In genomic region chr7:54956865-54957264, GRCh38 we compare ENCODE assay signal across 40 cellular contexts.
"Had no signal": no experiment of that assay in that cellular context is flagged by ENCODE, and none has a peak within 500 bp of the region (broad histone marks: within the 10 kb centered on the region; RNA-seq: fewer than 3 reads in every experiment).

No MANE protein-coding gene starts in this region.

- H3K36me3 ChIP-seq: adrenal gland, ascending aorta, brain microvascular endothelial cell, breast epithelium, cardiac muscle cell had no signal

- H3K27ac ChIP-seq: adrenal gland, ascending aorta, body of pancreas, brain microvascular endothelial cell, breast epithelium, cardiac muscle cell had no signal

- FAIRE-seq: astrocyte had no signal

- H3K9me3 ChIP-seq: adrenal gland, ascending aorta, body of pancreas, breast epithelium had no signal

- DNase-seq: activated effector memory CD4-positive, alpha-beta T cell treated with anti-CD3 and anti-CD28 coated beads, Interleukin-2, amount 50 U/mL, for 16 hours; activated effector memory CD4-positive, alpha-beta T cell treated with Interleukin-2 at 50 U/mL for 16 hours; activated gamma-delta T cell; activated gamma-delta T cell treated with Interleukin-2 at 50 U/mL for 16 hours; activated naive CD4-positive, alpha-beta T cell; activated naive CD4-positive, alpha-beta T cell treated with anti-CD3 and anti-CD28 coated beads for 36 hours; activated naive CD4-positive, alpha-beta T cell treated with anti-CD3 and anti-CD28 coated beads, Interleukin-2, amount 10 ng/mL, durations not matched to agents 7 days and 5 days; activated naive CD4-positive, alpha-beta T cell treated with anti-CD3 and anti-CD28 coated beads, Interleukin-2, amount 50 U/mL, for 16 hours; activated naive CD4-positive, alpha-beta T cell treated with Interleukin-2 at 50 U/mL for 16 hours; activated naive CD8-positive, alpha-beta T cell treated with anti-CD3 and anti-CD28 coated beads for 36 hours; activated naive CD8-positive, alpha-beta T cell treated with anti-CD3 and anti-CD28 coated beads, Interleukin-2, amount 10 ng/mL, durations not matched to agents 7 days and 5 days; activated naive CD8-positive, alpha-beta T cell treated with anti-CD3 and anti-CD28 coated beads, Interleukin-2, amount 50 U/mL, for 24 hours; activated T-cell treated with anti-CD3 and anti-CD28 coated beads for 4 hours; activated T-cell treated with anti-CD3 and anti-CD28 coated beads, Interleukin-2, amount 50 U/mL, for 1 hour; activated T-cell treated with anti-CD3 and anti-CD28 coated beads, Interleukin-2, amount 50 U/mL, for 24 hours; activated T-cell treated with anti-CD3 and anti-CD28 coated beads, Interleukin-2, amount 50 U/mL, for 4 hours; activated T-cell treated with anti-CD3 and anti-CD28 coated beads, Interleukin-2, amount 50 U/mL, for 48 hours; activated T-cell treated with anti-CD3 and anti-CD28 coated beads, Interleukin-2, amount 50 U/mL, for 72 hours; adrenal gland; amniotic stem cell; amygdala; anterior cingulate cortex; aorta; body of pancreas; brain microvascular endothelial cell; caudate nucleus; central memory CD4-positive, alpha-beta T cell; cerebellar nuclear complex had no signal

- H3K36me3 Mint-ChIP-seq: activated naive CD4-positive, alpha-beta T cell treated with anti-CD3 and anti-CD28 coated beads, Interleukin-2, amount 10 ng/mL, durations not matched to agents 7 days and 5 days; activated naive CD4-positive, alpha-beta T cell treated with anti-CD3 and anti-CD28 coated beads, Interleukin-2, amount 50 U/mL, for 24 hours; activated naive CD8-positive, alpha-beta T cell; activated naive CD8-positive, alpha-beta T cell treated with anti-CD3 and anti-CD28 coated beads for 36 hours; activated naive CD8-positive, alpha-beta T cell treated with anti-CD3 and anti-CD28 coated beads, Interleukin-2, amount 10 ng/mL, durations not matched to agents 7 days and 5 days; brain had no signal

- H3K4me3 ChIP-seq: adrenal gland, ascending aorta, body of pancreas, breast epithelium, cardiac muscle cell had no signal

- H3K9me3 Mint-ChIP-seq: activated naive CD4-positive, alpha-beta T cell treated with anti-CD3 and anti-CD28 coated beads for 36 hours; activated naive CD4-positive, alpha-beta T cell treated with anti-CD3 and anti-CD28 coated beads, Interleukin-2, amount 50 U/mL, for 24 hours; activated naive CD8-positive, alpha-beta T cell treated with anti-CD3 and anti-CD28 coated beads for 36 hours; activated T-cell treated with anti-CD3 and anti-CD28 coated beads, Interleukin-2, amount 50 U/mL, for 4 hours; activated T-cell treated with anti-CD3 and anti-CD28 coated beads, Interleukin-2, amount 50 U/mL, for 72 hours; activated T-helper 1 cell treated with anti-CD3 and anti-CD28 coated beads, Interleukin-12 subunit alpha, Interleukin-12 subunit beta, Interleukin-2, Interleukin-4 antibody, amounts not matched to agents 30 ng/mL and 10 ng/mL and 1 ng/mL, durations not matched to agents 14 hours and 24 hours and 36 hours; activated T-helper 17 cell treated with anti-CD3 and anti-CD28 coated beads, Interleukin-2, amount 50 U/mL, for 72 hours; activated T-helper 2 cell treated with anti-CD3 and anti-CD28 coated beads, Interferon-gamma antibody, Interleukin-2, Interleukin-4, amounts not matched to agents 10 μg/mL and 5 μg/mL and 100 μg/mL, durations not matched to agents 14 hours and 24 hours and 36 hours; brain had no signal

- H3K27ac Mint-ChIP-seq: activated naive CD4-positive, alpha-beta T cell treated with anti-CD3 and anti-CD28 coated beads for 36 hours; activated naive CD4-positive, alpha-beta T cell treated with anti-CD3 and anti-CD28 coated beads, Interleukin-2, amount 10 ng/mL, durations not matched to agents 7 days and 5 days; activated naive CD4-positive, alpha-beta T cell treated with anti-CD3 and anti-CD28 coated beads, Interleukin-2, amount 50 U/mL, for 24 hours; activated naive CD8-positive, alpha-beta T cell; activated naive CD8-positive, alpha-beta T cell treated with anti-CD3 and anti-CD28 coated beads for 36 hours; activated naive CD8-positive, alpha-beta T cell treated with anti-CD3 and anti-CD28 coated beads, Interleukin-2, amount 10 ng/mL, durations not matched to agents 7 days and 5 days; activated naive CD8-positive, alpha-beta T cell treated with anti-CD3 and anti-CD28 coated beads, Interleukin-2, amount 50 U/mL, for 24 hours; activated T-cell treated with anti-CD3 and anti-CD28 coated beads, Interleukin-2, amount 50 U/mL, for 24 hours; activated T-cell treated with anti-CD3 and anti-CD28 coated beads, Interleukin-2, amount 50 U/mL, for 72 hours; activated T-helper 1 cell treated with anti-CD3 and anti-CD28 coated beads, Interleukin-12 subunit alpha, Interleukin-12 subunit beta, Interleukin-2, Interleukin-4 antibody, amounts not matched to agents 30 ng/mL and 10 ng/mL and 1 ng/mL, durations not matched to agents 14 hours and 24 hours and 36 hours; activated T-helper 17 cell treated with anti-CD3 and anti-CD28 coated beads, Interleukin-2, amount 50 U/mL, for 72 hours; activated T-helper 2 cell treated with anti-CD3 and anti-CD28 coated beads, Interferon-gamma antibody, Interleukin-2, Interleukin-4, amounts not matched to agents 10 μg/mL and 5 μg/mL and 100 μg/mL, durations not matched to agents 14 hours and 24 hours and 36 hours had no signal

- H3K4me1 ChIP-seq: adrenal gland, body of pancreas, breast epithelium had no signal

- H3K27me3 Mint-ChIP-seq: activated naive CD4-positive, alpha-beta T cell treated with anti-CD3 and anti-CD28 coated beads, Interleukin-2, amount 10 ng/mL, durations not matched to agents 7 days and 5 days; activated naive CD8-positive, alpha-beta T cell; activated naive CD8-positive, alpha-beta T cell treated with anti-CD3 and anti-CD28 coated beads for 36 hours; activated naive CD8-positive, alpha-beta T cell treated with anti-CD3 and anti-CD28 coated beads, Interleukin-2, amount 10 ng/mL, durations not matched to agents 7 days and 5 days had no signal

- ATAC-seq: activated naive CD4-positive, alpha-beta T cell treated with anti-CD3 and anti-CD28 coated beads, Interleukin-2, amount 50 U/mL, for 72 hours; activated naive CD8-positive, alpha-beta T cell treated with anti-CD3 and anti-CD28 coated beads, Interleukin-2, amount 50 U/mL, for 24 hours; activated T-cell treated with anti-CD3 and anti-CD28 coated beads, Interleukin-2, amount 50 U/mL, for 4 hours; activated T-cell treated with anti-CD3 and anti-CD28 coated beads, Interleukin-2, amount 50 U/mL, for 72 hours; activated T-helper 17 cell treated with anti-CD3 and anti-CD28 coated beads, Interleukin-2, amount 50 U/mL, for 72 hours; body of pancreas had no signal

- H3K27me3 ChIP-seq: adrenal gland, ascending aorta, body of pancreas, brain microvascular endothelial cell, breast epithelium, cardiac muscle cell had no signal

- H3K4me1 Mint-ChIP-seq: activated naive CD4-positive, alpha-beta T cell treated with anti-CD3 and anti-CD28 coated beads, Interleukin-2, amount 10 ng/mL, durations not matched to agents 7 days and 5 days; activated naive CD4-positive, alpha-beta T cell treated with anti-CD3 and anti-CD28 coated beads, Interleukin-2, amount 50 U/mL, for 24 hours; activated naive CD8-positive, alpha-beta T cell treated with anti-CD3 and anti-CD28 coated beads for 36 hours; activated naive CD8-positive, alpha-beta T cell treated with anti-CD3 and anti-CD28 coated beads, Interleukin-2, amount 10 ng/mL, durations not matched to agents 7 days and 5 days; activated naive CD8-positive, alpha-beta T cell treated with anti-CD3 and anti-CD28 coated beads, Interleukin-2, amount 50 U/mL, for 24 hours; activated T-helper 17 cell treated with anti-CD3 and anti-CD28 coated beads, Interleukin-2, amount 50 U/mL, for 72 hours; brain; central memory CD8-positive, alpha-beta T cell had no signal

- H3K4me3 Mint-ChIP-seq: activated naive CD4-positive, alpha-beta T cell treated with anti-CD3 and anti-CD28 coated beads for 36 hours; activated naive CD4-positive, alpha-beta T cell treated with anti-CD3 and anti-CD28 coated beads, Interleukin-2, amount 10 ng/mL, durations not matched to agents 7 days and 5 days; activated naive CD4-positive, alpha-beta T cell treated with anti-CD3 and anti-CD28 coated beads, Interleukin-2, amount 50 U/mL, for 24 hours; activated naive CD8-positive, alpha-beta T cell; activated naive CD8-positive, alpha-beta T cell treated with anti-CD3 and anti-CD28 coated beads for 36 hours; activated naive CD8-positive, alpha-beta T cell treated with anti-CD3 and anti-CD28 coated beads, Interleukin-2, amount 10 ng/mL, durations not matched to agents 7 days and 5 days; activated naive CD8-positive, alpha-beta T cell treated with anti-CD3 and anti-CD28 coated beads, Interleukin-2, amount 50 U/mL, for 24 hours; activated T-cell treated with anti-CD3 and anti-CD28 coated beads, Interleukin-2, amount 50 U/mL, for 24 hours; activated T-cell treated with anti-CD3 and anti-CD28 coated beads, Interleukin-2, amount 50 U/mL, for 4 hours; activated T-cell treated with anti-CD3 and anti-CD28 coated beads, Interleukin-2, amount 50 U/mL, for 72 hours; activated T-helper 1 cell treated with anti-CD3 and anti-CD28 coated beads, Interleukin-12 subunit alpha, Interleukin-12 subunit beta, Interleukin-2, Interleukin-4 antibody, amounts not matched to agents 30 ng/mL and 10 ng/mL and 1 ng/mL, durations not matched to agents 14 hours and 24 hours and 36 hours; activated T-helper 17 cell treated with anti-CD3 and anti-CD28 coated beads, Interleukin-2, amount 50 U/mL, for 72 hours; brain; central memory CD8-positive, alpha-beta T cell had no signal
